ENCODE assay signal across 3 cellular contexts in genomic region chr1:151050051-151050688, GRCh38.
TF ChIP-seq lines count a peak whose summit lies in the region.

No MANE protein-coding gene starts in this region.

TF ChIP-seq in IMR-90, 13 proteins besides CTCF, POLR2A, EP300 and RAD21:
- TF ChIP-seq MXI1 (IDR thresholded peaks at IDR 0.05; ENCODE audit: borderline replicate concordance, low read depth, low read length) (no peak), MAZ (IDR thresholded peaks at IDR 0.05; ENCODE audit: borderline replicate concordance, low read depth, low read length) (no peak), CHD1 (IDR thresholded peaks at IDR 0.05; ENCODE audit: low read depth, low read length) (no peak), USF2 (IDR thresholded peaks at IDR 0.05; ENCODE audit: low read depth, low read length) (no peak), SMC3 (IDR thresholded peaks at IDR 0.05; ENCODE audit: low read depth, low read length) (no peak), BHLHE40 (IDR thresholded peaks at IDR 0.05; ENCODE audit: low read depth, low read length) (no peak), NFE2L2 (IDR thresholded peaks at IDR 0.05; ENCODE audit: low read depth, low read length) (no peak)

TF ChIP-seq in GM12878, 131 proteins besides CTCF, POLR2A, EP300 and RAD21:
- TF ChIP-seq TCF7 (IDR thresholded peaks at IDR 0.05; ENCODE audit: borderline replicate concordance) (no peak), BRCA1 (IDR thresholded peaks at IDR 0.05; ENCODE audit: low read depth, low read length) (no peak), POLR2AphosphoS5 (IDR thresholded peaks at IDR 0.05; ENCODE audit: low read length) (0 out of 2 replicates have a peak, but pooled peaks have one; percentile 22), CEBPB (IDR thresholded peaks at IDR 0.05; ENCODE audit: borderline replicate concordance in 1 of 2, low read depth in 2 of 2, low read length in 2 of 2) (0 out of 4 replicates have a peak, but pooled peaks of 1 of the 2 experiments have one; percentile 26), ATF2 (IDR thresholded peaks at IDR 0.05; ENCODE audit: low read length) (0 out of 2 replicates have a peak, but pooled peaks have one; percentile 20), POLR2AphosphoS2 (IDR thresholded peaks at IDR 0.05; ENCODE audit: low read depth, low read length) (no peak; the same call in 1 of the 2 replicates)

TF ChIP-seq in neural cell, 6 proteins besides CTCF, POLR2A, EP300 and RAD21:
- TF ChIP-seq EZH2 (IDR thresholded peaks at IDR 0.05; ENCODE audit: borderline replicate concordance, insufficient read depth, low read length, poor library complexity, severe bottlenecking) = no peak
- no peak for TF ChIP-seq POLR2AphosphoS5 (IDR thresholded peaks at IDR 0.05)
- TF ChIP-seq SMC3 (conservative IDR thresholded peaks at IDR 0.05; ENCODE audit: poor library complexity) = no peak
- TF ChIP-seq TAF1 (IDR thresholded peaks at IDR 0.05; ENCODE audit: low read depth) = no peak
- no peak for TF ChIP-seq REST (IDR thresholded peaks at IDR 0.05; ENCODE audit: borderline replicate concordance)
- TF ChIP-seq MXI1 (conservative IDR thresholded peaks at IDR 0.05; ENCODE audit: poor library complexity, severe bottlenecking) = no peak
